In genomic region chr7:219581-220150, GRCh38 we compare ENCODE assay signal across 19 cellular contexts. TPM values are rescaled to one million over a fixed set of nuclear protein-coding genes. Genes with fewer than 3 reads are reported as not detected.
DNase-seq lines count a peak whose midpoint lies in the region; ATAC-seq and TF ChIP-seq lines count a peak whose summit lies in the region.
"Had no signal": no experiment of that assay in that cellular context is flagged by ENCODE, and none has a peak within 500 bp of the region (broad histone marks: within the 10 kb centered on the region; RNA-seq: fewer than 3 reads in every experiment).

No MANE protein-coding gene starts in this region.

- H3K4me3 ChIP-seq in breast epithelium, result peak overlapping the region in 1 of 3 donors; percentile 4
- no peak overlapping the region for H3K4me3 ChIP-seq in gastroesophageal sphincter
- no peak overlapping the region for H3K4me3 ChIP-seq in neuronal stem cell (ENCODE audit: low read length in 2 of 2)
- H3K4me3 ChIP-seq: esophagus squamous epithelium, skin epidermis had no signal

- H3K27ac Mint-ChIP-seq in MCF 10A (ENCODE audit: low read depth, unreplicated experiment), result no peak overlapping the region
- H3K27ac Mint-ChIP-seq: activated CD4-positive, alpha-beta memory T cell treated with anti-CD3 and anti-CD28 coated beads for 36 hours; activated T-helper 1 cell treated with anti-CD3 and anti-CD28 coated beads, Interleukin-12 subunit alpha, Interleukin-12 subunit beta, Interleukin-2, Interleukin-4 antibody, amounts not matched to agents 30 ng/mL and 10 ng/mL and 1 ng/mL, durations not matched to agents 14 hours and 24 hours and 36 hours; CD4-positive, alpha-beta T cell; stimulated activated naive B cell treated with anti-CD40 and anti-IgM and Interleukin-4, amounts not matched to agents 10 μg/mL and 1 μg/mL and 100 μg/mL, for 72 hours had no signal

- H2BK15ac ChIP-seq in neuronal stem cell (ENCODE audit: low read length), result no peak overlapping the region

- H2BK120ac ChIP-seq in neuronal stem cell (ENCODE audit: low read depth, low read length), result no peak overlapping the region

- no peak overlapping the region for H2AFZ ChIP-seq in neuronal stem cell (ENCODE audit: low read length)

- TF ChIP-seq EP300 in gastroesophageal sphincter (IDR thresholded peaks at IDR 0.05), result no peak

- no peaks in the 10 kb centered on the region for H3K27me3 ChIP-seq in breast epithelium
- H3K27me3 ChIP-seq in gastroesophageal sphincter, result no peaks in the 10 kb centered on the region
- no peaks in the 10 kb centered on the region for H3K27me3 ChIP-seq in neuronal stem cell (ENCODE audit: control insufficient read depth in 3 of 3, insufficient read depth in 3 of 3, low read depth in 1 of 3, low read length in 3 of 3)
- H3K27me3 ChIP-seq: esophagus squamous epithelium had no signal

- H3K23ac ChIP-seq in neuronal stem cell (ENCODE audit: low read depth, low read length, poor library complexity), result peak overlapping the region; percentile 73

- peaks cover 6% of the 10 kb centered on the region for H3K4me1 Mint-ChIP-seq in MCF 10A (ENCODE audit: insufficient read depth, unreplicated experiment)
- H3K4me1 Mint-ChIP-seq: stimulated activated naive B cell treated with anti-CD40 and anti-IgM and Interleukin-4, amounts not matched to agents 10 μg/mL and 1 μg/mL and 100 μg/mL, for 72 hours had no signal

- peak overlapping the region; percentile 71 for H3K14ac ChIP-seq in neuronal stem cell (ENCODE audit: low read length)

- no peak overlapping the region for H3K4me3 Mint-ChIP-seq in MCF 10A (ENCODE audit: unreplicated experiment)
- H3K4me3 Mint-ChIP-seq: activated CD4-positive, alpha-beta memory T cell treated with anti-CD3 and anti-CD28 coated beads for 36 hours; activated T-helper 1 cell treated with anti-CD3 and anti-CD28 coated beads, Interleukin-12 subunit alpha, Interleukin-12 subunit beta, Interleukin-2, Interleukin-4 antibody, amounts not matched to agents 30 ng/mL and 10 ng/mL and 1 ng/mL, durations not matched to agents 14 hours and 24 hours and 36 hours; CD4-positive, alpha-beta T cell; stimulated activated naive B cell treated with anti-CD40 and anti-IgM and Interleukin-4, amounts not matched to agents 10 μg/mL and 1 μg/mL and 100 μg/mL, for 72 hours had no signal

- no TSS peak for BruUV-seq in MCF 10A (replicated peaks; lab: Mats Ljungman, UMichigan)

- DNase-seq in breast epithelium (ENCODE audit: low spot score in 2 of 2) (peak in 1 of 2 donors; percentile 45), MCF 10A (ENCODE audit: unreplicated experiment) (no peak), neuronal stem cell (ENCODE audit: low spot score) (no peak), NCI-H1417 (lab: John Stamatoyannopoulos, UW) (no peak), COLO668 (lab: John Stamatoyannopoulos, UW; ENCODE audit: unreplicated experiment) (no peak), activated gamma-delta T cell treated with Interleukin-2 at 50 U/mL for 16 hours (no peak)
- DNase-seq: activated CD4-positive, alpha-beta memory T cell treated with anti-CD3 and anti-CD28 coated beads for 36 hours; amniotic stem cell; CD4-positive, alpha-beta T cell; esophagus squamous epithelium; mammary epithelial cell; NCI-H187; NCI-H524 treated with DMSO at 0.1 percent for 48 hours; stimulated activated naive B cell treated with anti-CD40 and anti-IgM and Interleukin-4, amounts not matched to agents 10 μg/mL and 1 μg/mL and 100 μg/mL, for 72 hours had no signal

- peaks cover 4% of the 10 kb centered on the region for H3K36me3 Mint-ChIP-seq in MCF 10A (ENCODE audit: insufficient read depth, unreplicated experiment)
- H3K36me3 Mint-ChIP-seq: activated CD4-positive, alpha-beta memory T cell treated with anti-CD3 and anti-CD28 coated beads for 36 hours; stimulated activated naive B cell treated with anti-CD40 and anti-IgM and Interleukin-4, amounts not matched to agents 10 μg/mL and 1 μg/mL and 100 μg/mL, for 72 hours had no signal

- H2AK5ac ChIP-seq in neuronal stem cell (ENCODE audit: low read depth, low read length), result peak overlapping the region; percentile 90

- H2BK5ac ChIP-seq in neuronal stem cell (ENCODE audit: low read length), result peak overlapping the region; percentile 53

- TF ChIP-seq CTCF in breast epithelium (IDR thresholded peaks at IDR 0.05), result no peak
- TF ChIP-seq CTCF in MCF 10A (IDR thresholded peaks at IDR 0.05; ENCODE audit: unreplicated experiment), result no peak
- TF ChIP-seq CTCF in gastroesophageal sphincter (IDR thresholded peaks at IDR 0.05), result no peak

- H2BK12ac ChIP-seq in neuronal stem cell (ENCODE audit: low read length), result no peak overlapping the region

- no peak overlapping the region for H4K91ac ChIP-seq in neuronal stem cell (ENCODE audit: low read depth, low read length, poor library complexity)

- H3K4me1 ChIP-seq in breast epithelium, result no peaks in the 10 kb centered on the region
- H3K4me1 ChIP-seq in gastroesophageal sphincter, result peaks cover 2 to 76% (median 33%) of the 10 kb centered on the region in 3 donors
- peaks cover 7 to 11% of the 10 kb centered on the region in 2 donors for H3K4me1 ChIP-seq in neuronal stem cell (ENCODE audit: control insufficient read depth in 2 of 2, insufficient read depth in 1 of 2, low read depth in 1 of 2, low read length in 2 of 2)

- no peaks in the 10 kb centered on the region for H3K9me3 ChIP-seq in breast epithelium
- no peaks in the 10 kb centered on the region for H3K9me3 ChIP-seq in gastroesophageal sphincter
- peaks cover 0 to 4% of the 10 kb centered on the region in 2 donors for H3K9me3 ChIP-seq in neuronal stem cell (replicated peaks in 1 of 2; ENCODE audit: control insufficient read depth in 2 of 2, insufficient read depth in 1 of 2, low read depth in 1 of 2, low read length in 2 of 2)
- H3K9me3 ChIP-seq: esophagus squamous epithelium had no signal

- CTCF ChIA-PET in MCF 10A (lab: Yijun Ruan, JAX), result interaction anchor here (0.5 kb wide), 1 partner anchor 54 kb away, joined by 3 read pairs; no protein-coding TSS in a partner anchor

- ATAC-seq in gastroesophageal sphincter, result peak; percentile 29
- ATAC-seq in GM19351 (IDR thresholded peaks at IDR 0.05; ENCODE audit: unreplicated experiment), result no peak
- ATAC-seq: stimulated activated naive B cell treated with anti-CD40 and anti-IgM and Interleukin-4, amounts not matched to agents 10 μg/mL and 1 μg/mL and 100 μg/mL, for 72 hours had no signal

- H3K4ac ChIP-seq in neuronal stem cell (ENCODE audit: low read length), result no peak overlapping the region

- H4K8ac ChIP-seq in neuronal stem cell (ENCODE audit: low read depth, low read length), result no peak overlapping the region

- H3K79me1 ChIP-seq in neuronal stem cell (ENCODE audit: low read depth, low read length), result peaks cover 3% of the 10 kb centered on the region

- TF ChIP-seq POLR2A in breast epithelium (IDR thresholded peaks at IDR 0.05), result no peak
- TF ChIP-seq POLR2A in gastroesophageal sphincter (IDR thresholded peaks at IDR 0.05), result no peak

- intact Hi-C loops in breast epithelium (cut with DNase I; ENCODE audit: low total_unique reads), result no loop called here
- intact Hi-C loops in MCF 10A (cut with micrococcal nuclease), result no loop called here

- POLR2A ChIA-PET in MCF 10A (lab: Yijun Ruan, JAX), result no interaction called here

- peak overlapping the region; percentile 63 to 80 for H3K27ac ChIP-seq in breast epithelium
- peak overlapping the region in 3 of 4 donors; percentile 71 to 82 (median 74) for H3K27ac ChIP-seq in gastroesophageal sphincter
- H3K27ac ChIP-seq in neuronal stem cell (replicated peaks; ENCODE audit: low read length), result no peak overlapping the region
- H3K27ac ChIP-seq: 22Rv1 had no signal

- H3K27me3 Mint-ChIP-seq in MCF 10A (ENCODE audit: insufficient read depth, unreplicated experiment), result no peaks in the 10 kb centered on the region
- H3K27me3 Mint-ChIP-seq: activated CD4-positive, alpha-beta memory T cell treated with anti-CD3 and anti-CD28 coated beads for 36 hours; CD4-positive, alpha-beta T cell had no signal

- peak overlapping the region; percentile 71 for H3K18ac ChIP-seq in neuronal stem cell (ENCODE audit: low read length)

- H3K4me2 ChIP-seq in neuronal stem cell (ENCODE audit: insufficient read depth, low read length, poor library complexity, severe bottlenecking), result no peak overlapping the region

- H3K36me3 ChIP-seq in breast epithelium (no peaks in the 10 kb centered on the region), gastroesophageal sphincter (peaks cover 0 to 29% of the 10 kb centered on the region in 2 donors), neuronal stem cell (replicated peaks in 1 of 2; ENCODE audit: control insufficient read depth in 2 of 2, insufficient read depth in 2 of 2, low read length in 2 of 2) (peaks cover 0 to 3% of the 10 kb centered on the region in 2 donors)

- no CpG with 5 or more reads among the region's 9 CpGs for WGBS in gastroesophageal sphincter (ENCODE audit: low coverage in 1 of 2), 2 donors
- WGBS in neuronal stem cell (ENCODE audit: extremely low coverage in 2 of 2, insufficient read length in 2 of 2, insufficient replicate concordance in 1 of 2), 2 donors, result no CpG with 5 or more reads among the region's 9 CpGs

- H3K9ac ChIP-seq in neuronal stem cell (ENCODE audit: low read depth, low read length, poor library complexity), result peak overlapping the region; percentile 44

- H3K9me3 Mint-ChIP-seq in MCF 10A (ENCODE audit: unreplicated experiment), result no peaks in the 10 kb centered on the region
- H3K9me3 Mint-ChIP-seq: activated CD4-positive, alpha-beta memory T cell treated with anti-CD3 and anti-CD28 coated beads for 36 hours; activated T-helper 1 cell treated with anti-CD3 and anti-CD28 coated beads, Interleukin-12 subunit alpha, Interleukin-12 subunit beta, Interleukin-2, Interleukin-4 antibody, amounts not matched to agents 30 ng/mL and 10 ng/mL and 1 ng/mL, durations not matched to agents 14 hours and 24 hours and 36 hours; CD4-positive, alpha-beta T cell; stimulated activated naive B cell treated with anti-CD40 and anti-IgM and Interleukin-4, amounts not matched to agents 10 μg/mL and 1 μg/mL and 100 μg/mL, for 72 hours had no signal

RNA-seq across cellular contexts. Expression of gene FAM20C, which starts 27.3 kb away (rescaled TPM):
- total RNA-seq in breast epithelium (10 to 100 TPM; 30.7 to 73.7 (median 71.0) TPM), MCF 10A (2022) (8.8 and 14.2 TPM in 2 replicates), gastroesophageal sphincter (10 to 100 TPM; 41.9 to 87.5 (median 73.6) TPM)
- 7.3 TPM for polyA plus RNA-seq in neuronal stem cell (2013, experiment 1 of 2)
- polyA plus RNA-seq in neuronal stem cell (2013, experiment 2 of 2), result 7.3 TPM
